In the genomic region with DNA sequence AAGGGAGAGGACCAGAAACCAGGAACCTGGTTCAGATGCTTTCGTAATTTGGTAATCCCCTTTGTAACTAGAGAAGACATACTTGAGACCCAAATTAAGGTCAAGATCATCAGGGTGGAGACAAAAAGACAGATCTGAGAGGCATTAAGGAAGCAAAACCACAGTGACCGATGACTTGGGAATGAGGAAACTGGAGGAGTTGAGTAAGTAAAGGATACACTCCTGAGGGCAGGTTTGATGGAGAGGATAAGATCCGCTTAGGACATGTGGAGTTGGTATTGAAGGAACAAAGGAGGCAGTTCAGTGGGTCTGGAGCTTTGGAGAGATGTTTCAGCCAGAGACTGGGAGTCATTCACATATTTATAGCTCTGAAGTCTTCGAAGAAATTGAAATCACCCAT, we compare ENCODE assay signal across 20 cellular contexts. TPM values are rescaled to one million over a fixed set of nuclear protein-coding genes. Genes with fewer than 3 reads are reported as not detected.
DNase-seq lines count a peak whose midpoint lies in the region; ATAC-seq and TF ChIP-seq lines count a peak whose summit lies in the region.
"Had no signal": no experiment of that assay in that cellular context is flagged by ENCODE, and none has a peak within 500 bp of the region (broad histone marks: within the 10 kb centered on the region; RNA-seq: fewer than 3 reads in every experiment).

No MANE protein-coding gene starts in this region.

- H2AFZ ChIP-seq in SK-N-SH (ENCODE audit: low read depth) = peak overlapping the region; percentile 47; the same call in 1 of the 2 replicates

- H3K9me3 Mint-ChIP-seq in activated B cell treated with CpG ODN at 0.5 μM for 24 hours = no peaks in the 10 kb centered on the region
- H3K9me3 Mint-ChIP-seq in type B pancreatic cell = no peaks in the 10 kb centered on the region
- H3K9me3 Mint-ChIP-seq in immature natural killer cell = no peaks in the 10 kb centered on the region
- H3K9me3 Mint-ChIP-seq: endodermal cell, neural crest cell had no signal

- CTCF ChIA-PET in SK-N-SH (lab: Yijun Ruan, JAX) = interaction anchor here (0.7 to 4.4 kb wide), 6 partner anchors 12 to 655 kb away, joined by 3 to 37 read pairs (median 4); no protein-coding TSS in a partner anchor
- CTCF ChIA-PET in activated B cell treated with CpG ODN at 0.5 μM for 24 hours (lab: Charles Lee) = interaction anchor here (3.6 to 6.4 kb wide), 3 partner anchors 16 to 613 kb away, joined by 22 to 39 read pairs (median 34); no protein-coding TSS in a partner anchor

- H3K4me1 ChIP-seq in SK-N-SH (ENCODE audit: control insufficient read depth in 1 of 2, insufficient read depth in 2 of 2, low read depth in 1 of 2, low read length in 1 of 2) = no peaks in the 10 kb centered on the region; a peak in 1 of 4 replicates

- DNase-seq in SK-N-SH (no peak), activated B cell treated with CpG ODN at 0.5 μM for 24 hours (no peak), glomerular visceral epithelial cell (ENCODE audit: extremely low spot score) (peak; percentile 51), type B pancreatic cell (ENCODE audit: extremely low spot score, unreplicated experiment) (no peak), GDM1 (lab: John Stamatoyannopoulos, UW) (no peak), immature natural killer cell (no peak), NCI-H1105 (lab: John Stamatoyannopoulos, UW) (no peak)
- DNase-seq: 8988T; activated naive CD4-positive, alpha-beta T cell treated with Interleukin-2 at 50 U/mL for 16 hours; endodermal cell; heart left ventricle; left ventricle myocardium superior; MG63; NCI-H2171 treated with DMSO at 0.1 percent for 48 hours; right cardiac atrium; stimulated activated CD4-positive, alpha-beta T cell treated with anti-CD3 and anti-CD28 coated beads, Interleukin-4, amount 100 ng/mL, for 24 hours; stimulated activated naive CD8-positive, alpha-beta T cell treated with anti-CD3 and anti-CD28 coated beads, Interleukin-15, Interleukin-2, amounts not matched to agents 100 U/mL and 50 U/mL, for 24 hours had no signal

- peaks cover 32% of the 10 kb centered on the region for H3K4me1 Mint-ChIP-seq in activated B cell treated with CpG ODN at 0.5 μM for 24 hours
- peaks cover 7% of the 10 kb centered on the region for H3K4me1 Mint-ChIP-seq in type B pancreatic cell (ENCODE audit: unreplicated experiment)
- H3K4me1 Mint-ChIP-seq in immature natural killer cell = peaks cover 0 to 1% of the 10 kb centered on the region in 2 donors
- H3K4me1 Mint-ChIP-seq: endodermal cell, neural crest cell had no signal

- POLR2A ChIA-PET in SK-N-SH (lab: Yijun Ruan, JAX) = no interaction called here
- POLR2A ChIA-PET in activated B cell treated with CpG ODN at 0.5 μM for 24 hours (lab: Charles Lee) = interaction anchor here (0.8 kb wide), 1 partner anchor 18 kb away, joined by 3 read pairs; no protein-coding TSS in a partner anchor

- no peak for TF ChIP-seq RAD21 in SK-N-SH (IDR thresholded peaks at IDR 0.05; ENCODE audit: low read length)

- H4K20me1 ChIP-seq in SK-N-SH (ENCODE audit: insufficient read depth) = no peaks in the 10 kb centered on the region

- H3K4me3 ChIP-seq in SK-N-SH (ENCODE audit: low read depth in 2 of 2, low read length in 1 of 2) = no peak overlapping the region
- H3K4me3 ChIP-seq: cardiac muscle cell, heart left ventricle, MG63 had no signal

- peak overlapping the region; percentile 43 for H3K27ac Mint-ChIP-seq in activated B cell treated with CpG ODN at 0.5 μM for 24 hours
- peak overlapping the region; percentile 49 for H3K27ac Mint-ChIP-seq in type B pancreatic cell
- H3K27ac Mint-ChIP-seq in immature natural killer cell = no peak overlapping the region
- H3K27ac Mint-ChIP-seq: endodermal cell had no signal

- no peak; the same call in 2 of the 3 replicates for ATAC-seq in SK-N-SH treated with all-trans-retinoic acid at 6 μM for 48 hours
- no peak for ATAC-seq in activated B cell treated with CpG ODN at 0.5 μM for 24 hours (ENCODE audit: low read depth)
- ATAC-seq: right cardiac atrium; stimulated activated naive CD8-positive, alpha-beta T cell treated with anti-CD3 and anti-CD28 coated beads, Interleukin-15, Interleukin-2, amounts not matched to agents 100 U/mL and 50 U/mL, for 24 hours had no signal

- no peaks in the 10 kb centered on the region for H3K9me3 ChIP-seq in SK-N-SH
- H3K9me3 ChIP-seq: heart left ventricle, MG63 had no signal

- H3K36me3 Mint-ChIP-seq in activated B cell treated with CpG ODN at 0.5 μM for 24 hours (ENCODE audit: low read depth) (peaks cover 11% of the 10 kb centered on the region), type B pancreatic cell (no peaks in the 10 kb centered on the region), immature natural killer cell (no peaks in the 10 kb centered on the region)

- no peak overlapping the region for H3K9ac ChIP-seq in SK-N-SH

- H3K4me3 Mint-ChIP-seq in activated B cell treated with CpG ODN at 0.5 μM for 24 hours (no peak overlapping the region), type B pancreatic cell (no peak overlapping the region), immature natural killer cell (no peak overlapping the region)
- H3K4me3 Mint-ChIP-seq: endodermal cell, neural crest cell had no signal

- no peaks in the 10 kb centered on the region for H3F3A ChIP-seq in SK-N-SH (replicated peaks; ENCODE audit: insufficient read depth)

- no peaks in the 10 kb centered on the region for H3K79me2 ChIP-seq in SK-N-SH (ENCODE audit: insufficient read depth)

- H3K27me3 Mint-ChIP-seq in activated B cell treated with CpG ODN at 0.5 μM for 24 hours = no peaks in the 10 kb centered on the region
- H3K27me3 Mint-ChIP-seq in type B pancreatic cell = peaks cover 6% of the 10 kb centered on the region
- peaks cover 0 to 5% (median 5%) of the 10 kb centered on the region in 3 donors for H3K27me3 Mint-ChIP-seq in immature natural killer cell (ENCODE audit: low read depth in 3 of 3)

- intact Hi-C loops in activated B cell treated with CpG ODN at 0.5 μM for 24 hours (cut with micrococcal nuclease) = loop anchor here (10.0 kb wide), 1 partner anchor 320 kb away; no protein-coding TSS in a partner anchor

- WGBS in SK-N-SH (ENCODE audit: low lambda C conversion rate) = 70% methylated on average over 4 of the region's 4 CpGs

- no peak overlapping the region for H3K27ac ChIP-seq in SK-N-SH (ENCODE audit: low read depth in 2 of 2, low read length in 1 of 2)
- H3K27ac ChIP-seq: cardiac muscle cell, heart left ventricle had no signal

- H3K36me3 ChIP-seq in SK-N-SH (replicated peaks in 1 of 2; ENCODE audit: control insufficient read depth in 1 of 2, insufficient read depth in 2 of 2, low read length in 1 of 2) = no peaks in the 10 kb centered on the region
- H3K36me3 ChIP-seq: cardiac muscle cell, heart left ventricle, MG63 had no signal

- no peaks in the 10 kb centered on the region for H3K9me2 ChIP-seq in SK-N-SH

- H3K4me2 ChIP-seq in SK-N-SH = no peak overlapping the region

- no peak for TF ChIP-seq EP300 in SK-N-SH (IDR thresholded peaks at IDR 0.05; ENCODE audit: borderline replicate concordance in 1 of 2, low read depth in 1 of 2, low read length in 1 of 2)

- H3K27me3 ChIP-seq in SK-N-SH (ENCODE audit: insufficient read depth) = no peaks in the 10 kb centered on the region
- H3K27me3 ChIP-seq: cardiac muscle cell, heart left ventricle, MG63 had no signal

- TF ChIP-seq CTCF in SK-N-SH (IDR thresholded peaks at IDR 0.05) (no peak), activated B cell treated with CpG ODN at 0.5 μM for 24 hours (IDR thresholded peaks at IDR 0.05) (no peak), type B pancreatic cell (conservative IDR thresholded peaks at IDR 0.05) (no peak)

TF ChIP-seq in SK-N-SH, 30 proteins besides CTCF, POLR2A, EP300 and RAD21 (continues in another document):
- no peak for TF ChIP-seq TCF12 (IDR thresholded peaks at IDR 0.05)
- no peak for TF ChIP-seq TEAD4 (IDR thresholded peaks at IDR 0.05; ENCODE audit: borderline replicate concordance, insufficient read depth)
- TF ChIP-seq, protein P1, sequence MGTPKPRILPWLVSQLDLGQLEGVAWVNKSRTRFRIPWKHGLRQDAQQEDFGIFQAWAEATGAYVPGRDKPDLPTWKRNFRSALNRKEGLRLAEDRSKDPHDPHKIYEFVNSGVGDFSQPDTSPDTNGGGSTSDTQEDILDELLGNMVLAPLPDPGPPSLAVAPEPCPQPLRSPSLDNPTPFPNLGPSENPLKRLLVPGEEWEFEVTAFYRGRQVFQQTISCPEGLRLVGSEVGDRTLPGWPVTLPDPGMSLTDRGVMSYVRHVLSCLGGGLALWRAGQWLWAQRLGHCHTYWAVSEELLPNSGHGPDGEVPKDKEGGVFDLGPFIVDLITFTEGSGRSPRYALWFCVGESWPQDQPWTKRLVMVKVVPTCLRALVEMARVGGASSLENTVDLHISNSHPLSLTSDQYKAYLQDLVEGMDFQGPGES (IDR thresholded peaks at IDR 0.05; ENCODE audit: low read depth, low read length) = no peak
- no peak for TF ChIP-seq FOXJ3 (CRISPR knock-in tag; IDR thresholded peaks at IDR 0.05)
- TF ChIP-seq, protein P2, sequence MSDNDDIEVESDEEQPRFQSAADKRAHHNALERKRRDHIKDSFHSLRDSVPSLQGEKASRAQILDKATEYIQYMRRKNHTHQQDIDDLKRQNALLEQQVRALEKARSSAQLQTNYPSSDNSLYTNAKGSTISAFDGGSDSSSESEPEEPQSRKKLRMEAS (IDR thresholded peaks at IDR 0.05; ENCODE audit: low read depth) = no peak

TF ChIP-seq in SK-N-SH treated with all-trans-retinoic acid at 6 μM for 48 hours, 23 proteins besides CTCF, POLR2A, EP300 and RAD21:
- TF ChIP-seq, protein P3, sequence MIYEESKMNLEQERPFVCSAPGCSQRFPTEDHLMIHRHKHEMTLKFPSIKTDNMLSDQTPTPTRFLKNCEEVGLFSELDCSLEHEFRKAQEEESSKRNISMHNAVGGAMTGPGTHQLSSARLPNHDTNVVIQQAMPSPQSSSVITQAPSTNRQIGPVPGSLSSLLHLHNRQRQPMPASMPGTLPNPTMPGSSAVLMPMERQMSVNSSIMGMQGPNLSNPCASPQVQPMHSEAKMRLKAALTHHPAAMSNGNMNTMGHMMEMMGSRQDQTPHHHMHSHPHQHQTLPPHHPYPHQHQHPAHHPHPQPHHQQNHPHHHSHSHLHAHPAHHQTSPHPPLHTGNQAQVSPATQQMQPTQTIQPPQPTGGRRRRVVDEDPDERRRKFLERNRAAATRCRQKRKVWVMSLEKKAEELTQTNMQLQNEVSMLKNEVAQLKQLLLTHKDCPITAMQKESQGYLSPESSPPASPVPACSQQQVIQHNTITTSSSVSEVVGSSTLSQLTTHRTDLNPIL (CRISPR knock-in tag; IDR thresholded peaks at IDR 0.05; ENCODE audit: low read depth) = no peak
- no peak for TF ChIP-seq RARB (CRISPR knock-in tag; IDR thresholded peaks at IDR 0.05)

RNA-seq across cellular contexts. Expression of a gene that starts 23.7 kb away (rescaled TPM):
- polyA plus RNA-seq in SK-N-SH (2012; rRNA removed) = 0.08 and 0.16 TPM in 2 replicates
- 0.05 and 0.06 TPM in 2 replicates for polyA plus RNA-seq in SK-N-SH (2012; cell fraction: cytosol; rRNA removed)
- polyA plus RNA-seq in SK-N-SH (2012; cell fraction: nucleus; rRNA removed) = 0.11 TPM in 1 of 2 replicates, not detected in the other
- 181 and 189 TPM in 2 replicates for total RNA-seq in activated B cell treated with CpG ODN at 0.5 μM for 24 hours
- total RNA-seq in type B pancreatic cell (ENCODE audit: low replicate concordance) = not detected in 2 replicates
- 10 to 100 TPM; 11.2 to 16.1 (median 12.2) TPM for polyA plus RNA-seq in immature natural killer cell
- total RNA-seq: cardiac muscle cell, endodermal cell, neural crest cell had no signal

Comparison
In these comparisons a context has a peak if more than half of its experiments do, and no peak if none do; other contexts are left out.
1. H3K27ac Mint-ChIP-seq: peak in activated B cell treated with CpG ODN at 0.5 μM for 24 hours (single experiment) and type B pancreatic cell (single experiment); none in immature natural killer cell (0 of 6).
2. RNA of a gene that starts 23.7 kb away (total RNA-seq): 181 to 189 TPM in activated B cell treated with CpG ODN at 0.5 μM for 24 hours; not detected in type B pancreatic cell; every median in the first group is over 100 times any median in the second.